9 cellular contexts compared by ENCODE assay signal in genomic region chr10:33273295-33274002, GRCh38.
DNase-seq lines count a peak whose midpoint lies in the region; ATAC-seq, FAIRE-seq and TF ChIP-seq lines count a peak whose summit lies in the region.
"Had no signal": no experiment of that assay in that cellular context is flagged by ENCODE, and none has a peak within 500 bp of the region (broad histone marks: within the 10 kb centered on the region; RNA-seq: fewer than 3 reads in every experiment).

No MANE protein-coding gene starts in this region.

- no peak for ATAC-seq in stimulated activated naive CD8-positive, alpha-beta T cell treated with anti-CD3 and anti-CD28 coated beads, Interleukin-15, Interleukin-2, amounts not matched to agents 100 U/mL and 50 U/mL, for 24 hours

- intact Hi-C loops in kidney (cut with DNase I), result no loop called here

- in situ Hi-C loops in ACHN (cut with HindIII; ENCODE audit: low pct_ligation_motif_present, low pct_unique_long_range_greater_than_20kb, low sequenced_read_pairs), result no loop called here
- in situ Hi-C loops in brain microvascular endothelial cell (cut with HindIII; ENCODE audit: low pct_ligation_motif_present, low sequenced_read_pairs), result no loop called here

- DNase-seq in ACHN (peak; percentile 96), NCI-H1092 (lab: John Stamatoyannopoulos, UW) (peak; percentile 62), brain microvascular endothelial cell (peak; percentile 90), kidney (peak; percentile 92), stromal cell of bone marrow (ENCODE audit: low read depth) (peak; percentile 93), activated T-cell treated with anti-CD3 and anti-CD28 coated beads for 4 hours (no peak), CD1c-positive myeloid dendritic cell (ENCODE audit: extremely low spot score) (no peak)
- DNase-seq in stimulated activated naive CD8-positive, alpha-beta T cell treated with anti-CD3 and anti-CD28 coated beads, Interleukin-15, Interleukin-2, amounts not matched to agents 100 U/mL and 50 U/mL, for 24 hours, result no peak

- H3K9me3 ChIP-seq in kidney (ENCODE audit: control insufficient read depth in 1 of 2, low read length in 2 of 2), result no peaks in the 10 kb centered on the region

- peaks cover 21 to 25% of the 10 kb centered on the region in 2 donors for H3K4me1 ChIP-seq in kidney (ENCODE audit: control insufficient read depth in 1 of 2, insufficient read depth in 1 of 2, low read depth in 1 of 2, low read length in 2 of 2)

- peak overlapping the region in 1 of 2 donors; percentile 55 for H3K9ac ChIP-seq in kidney (ENCODE audit: low read length in 2 of 2)

- peak overlapping the region; percentile 92 for H3K27ac ChIP-seq in brain microvascular endothelial cell
- peak overlapping the region; percentile 16 to 37 for H3K27ac ChIP-seq in kidney (ENCODE audit: low read depth in 2 of 2, low read length in 2 of 2)

- no peak for FAIRE-seq in kidney (lab: Jason Lieb, UNC)
- FAIRE-seq: G401.6 had no signal

- H3K27me3 ChIP-seq in brain microvascular endothelial cell (replicated peaks), result no peaks in the 10 kb centered on the region

- peaks cover 31% of the 10 kb centered on the region for H3K36me3 ChIP-seq in brain microvascular endothelial cell (replicated peaks)
- H3K36me3 ChIP-seq in kidney (ENCODE audit: control insufficient read depth in 1 of 2, insufficient read depth in 2 of 2, low read length in 2 of 2), result peaks cover 5 to 8% of the 10 kb centered on the region in 2 donors

- H3K4me3 ChIP-seq in brain microvascular endothelial cell (ENCODE audit: low read depth, low read length), result peak overlapping the region; percentile 6
- H3K4me3 ChIP-seq in kidney (ENCODE audit: low read length in 2 of 2), result peak overlapping the region; percentile 16 to 46

- TF ChIP-seq CTCF in brain microvascular endothelial cell (IDR thresholded peaks at IDR 0.05; ENCODE audit: low read depth, low read length, missing control alignments), result peak; percentile 23
- no peak for TF ChIP-seq CTCF in kidney (IDR thresholded peaks at IDR 0.05; ENCODE audit: borderline replicate concordance, extremely low read depth, insufficient read depth)

Comparison
In these comparisons a context has a peak if more than half of its experiments do, and no peak if none do; other contexts are left out.
1. DNase-seq: peak in ACHN (single experiment), NCI-H1092 (single experiment), brain microvascular endothelial cell (single experiment), kidney (single experiment) and stromal cell of bone marrow (single experiment); none in stimulated activated naive CD8-positive, alpha-beta T cell treated with anti-CD3 and anti-CD28 coated beads, Interleukin-15, Interleukin-2, amounts not matched to agents 100 U/mL and 50 U/mL, for 24 hours (single experiment), activated T-cell treated with anti-CD3 and anti-CD28 coated beads for 4 hours (single experiment) and CD1c-positive myeloid dendritic cell (single experiment).